ENCODE assay signal across 26 cellular contexts in genomic region chr1:22169816-22170215, GRCh38. TPM values are rescaled to one million over a fixed set of nuclear protein-coding genes. Genes with fewer than 3 reads are reported as not detected.
"Had no signal": no experiment of that assay in that cellular context is flagged by ENCODE, and none has a peak within 500 bp of the region (broad histone marks: within the 10 kb centered on the region; RNA-seq: fewer than 3 reads in every experiment).

No MANE protein-coding gene starts in this region.

- H3K9me3 Mint-ChIP-seq: mesothelial cell of epicardium; natural killer cell; nephron progenitor cell; stimulated activated naive CD8-positive, alpha-beta T cell treated with anti-CD3 and anti-CD28 coated beads, Interleukin-15, amount 100 ng/mL, for 72 hours had no signal

- H3K4me3 Mint-ChIP-seq: mesothelial cell of epicardium; natural killer cell; nephron progenitor cell; stimulated activated memory B cell treated with anti-CD40 and anti-IgM and Interleukin-4, amounts not matched to agents 10 μg/mL and 1 μg/mL and 100 μg/mL, for 72 hours; stimulated activated naive CD8-positive, alpha-beta T cell treated with anti-CD3 and anti-CD28 coated beads, Interleukin-15, amount 100 ng/mL, for 72 hours had no signal

- H3K9me3 ChIP-seq: left ventricle myocardium inferior, ovary, prostate gland, sigmoid colon, spleen, tibial nerve, upper lobe of left lung, vagina had no signal

- H3K4me1 Mint-ChIP-seq: mesothelial cell of epicardium had no signal

- DNase-seq: hippocampal formation; islet precursor cell; left ventricle myocardium inferior; mesendoderm; naive B cell; natural killer cell; nephron progenitor cell; ovary; retina; right cardiac atrium; sigmoid colon; small intestine; spleen; stimulated activated CD4-positive, alpha-beta T cell treated with anti-CD3 and anti-CD28 coated beads, Interleukin-4, amount 100 ng/mL, for 4 hours; stimulated activated CD8-positive, alpha-beta memory T cell treated with anti-CD3 and anti-CD28 coated beads, Interleukin-4, amount 100 ng/mL, for 48 hours; stimulated activated naive CD4-positive, alpha-beta T cell treated with Interleukin-2 at 50 U/mL for 16 hours; stimulated activated naive CD8-positive, alpha-beta T cell treated with anti-CD3 and anti-CD28 coated beads, Interleukin-15, amount 100 ng/mL, for 72 hours; substantia nigra; upper lobe of left lung had no signal

- H3K36me3 Mint-ChIP-seq: mesothelial cell of epicardium; naive B cell; natural killer cell; stimulated activated memory B cell treated with anti-CD40 and anti-IgM and Interleukin-4, amounts not matched to agents 10 μg/mL and 1 μg/mL and 100 μg/mL, for 72 hours had no signal

- H3K4me1 ChIP-seq: left ventricle myocardium inferior, prostate gland, sigmoid colon, tibial nerve, upper lobe of left lung, vagina had no signal

- H3K4me3 ChIP-seq: left ventricle myocardium inferior, lung, ovary, prostate gland, sigmoid colon, spleen, tibial nerve, upper lobe of left lung, vagina had no signal

- H3K27ac Mint-ChIP-seq: mesothelial cell of epicardium; naive B cell; natural killer cell; nephron progenitor cell; stimulated activated memory B cell treated with anti-CD40 and anti-IgM and Interleukin-4, amounts not matched to agents 10 μg/mL and 1 μg/mL and 100 μg/mL, for 72 hours; stimulated activated naive CD8-positive, alpha-beta T cell treated with anti-CD3 and anti-CD28 coated beads, Interleukin-15, amount 100 ng/mL, for 72 hours had no signal

- FAIRE-seq: small intestine had no signal

- H3K27me3 ChIP-seq: ovary, sigmoid colon, spleen, tibial nerve, upper lobe of left lung, vagina had no signal

- ATAC-seq: natural killer cell; right cardiac atrium; stimulated activated memory B cell treated with anti-CD40 and anti-IgM and Interleukin-4, amounts not matched to agents 10 μg/mL and 1 μg/mL and 100 μg/mL, for 72 hours; stimulated activated naive CD8-positive, alpha-beta T cell treated with anti-CD3 and anti-CD28 coated beads, Interleukin-15, amount 100 ng/mL, for 72 hours had no signal

- H3K36me3 ChIP-seq: left ventricle myocardium inferior, ovary, prostate gland, sigmoid colon, spleen, tibial nerve, upper lobe of left lung, vagina had no signal

- H3K27ac ChIP-seq: left ventricle myocardium inferior, ovary, prostate gland, sigmoid colon, spleen, tibial nerve, upper lobe of left lung, vagina had no signal

RNA-seq across cellular contexts. Expression of gene WNT4, which starts 26.9 kb away (rescaled TPM):
- total RNA-seq: left ventricle myocardium inferior, mononuclear cell, natural killer cell had no signal
